ENCODE assay signal across 9 cellular contexts in genomic region chr10:102675151-102675886, GRCh38. TPM values are rescaled to one million over a fixed set of nuclear protein-coding genes. Genes with fewer than 3 reads are reported as not detected.
DNase-seq lines count a peak whose midpoint lies in the region; ATAC-seq, FAIRE-seq and TF ChIP-seq lines count a peak whose summit lies in the region.
"Had no signal": no experiment of that assay in that cellular context is flagged by ENCODE, and none has a peak within 500 bp of the region (broad histone marks: within the 10 kb centered on the region; RNA-seq: fewer than 3 reads in every experiment).

No MANE protein-coding gene starts in this region.

- H3K27me3 ChIP-seq in astrocyte (ENCODE audit: insufficient read depth, low read length) (no peaks in the 10 kb centered on the region), mucosa of rectum (ENCODE audit: control insufficient read depth in 2 of 2, insufficient read depth in 2 of 2, low read length in 2 of 2) (no peaks in the 10 kb centered on the region)

- H3K9me3 ChIP-seq in astrocyte (ENCODE audit: insufficient read depth, low read depth, low read length) (no peaks in the 10 kb centered on the region), mucosa of rectum (ENCODE audit: control insufficient read depth in 2 of 2, low read length in 2 of 2) (no peaks in the 10 kb centered on the region)
- H3K9me3 ChIP-seq: Caco-2 had no signal

- peak overlapping the region; percentile 68 for H3K27ac Mint-ChIP-seq in activated naive CD8-positive, alpha-beta T cell treated with anti-CD3 and anti-CD28 coated beads, Interleukin-2, amount 10 ng/mL, durations not matched to agents 7 days and 5 days
- no peak overlapping the region for H3K27ac Mint-ChIP-seq in activated naive CD8-positive, alpha-beta T cell treated with anti-CD3 and anti-CD28 coated beads for 36 hours
- H3K27ac Mint-ChIP-seq in astrocyte (ENCODE audit: unreplicated experiment) (peak overlapping the region; percentile 100), type B pancreatic cell (peak overlapping the region; percentile 76)

- H2AFZ ChIP-seq in astrocyte (ENCODE audit: low read depth, low read length) = peak overlapping the region; percentile 39

- no peaks in the 10 kb centered on the region for H3K27me3 Mint-ChIP-seq in activated naive CD8-positive, alpha-beta T cell treated with anti-CD3 and anti-CD28 coated beads, Interleukin-2, amount 10 ng/mL, durations not matched to agents 7 days and 5 days
- no peaks in the 10 kb centered on the region for H3K27me3 Mint-ChIP-seq in activated naive CD8-positive, alpha-beta T cell treated with anti-CD3 and anti-CD28 coated beads for 36 hours
- H3K27me3 Mint-ChIP-seq in astrocyte (ENCODE audit: low read depth, unreplicated experiment) (no peaks in the 10 kb centered on the region), type B pancreatic cell (no peaks in the 10 kb centered on the region)

- POLR2A ChIA-PET in activated naive CD8-positive, alpha-beta T cell treated with anti-CD3 and anti-CD28 coated beads, Interleukin-2, amount 10 ng/mL, durations not matched to agents 7 days and 5 days (lab: Charles Lee) = interaction anchor here (0.9 to 9.1 kb wide), 9 partner anchors 16 to 243 kb away, joined by 3 to 94 read pairs (median 4); partner anchors contain the start of genes ACTR1A, ARL3, CUEDC2 and SFXN2

- peaks cover 36% of the 10 kb centered on the region for H3K4me1 Mint-ChIP-seq in activated naive CD8-positive, alpha-beta T cell treated with anti-CD3 and anti-CD28 coated beads, Interleukin-2, amount 10 ng/mL, durations not matched to agents 7 days and 5 days
- peaks cover 39% of the 10 kb centered on the region for H3K4me1 Mint-ChIP-seq in activated naive CD8-positive, alpha-beta T cell treated with anti-CD3 and anti-CD28 coated beads for 36 hours
- H3K4me1 Mint-ChIP-seq in astrocyte (ENCODE audit: low read depth, unreplicated experiment) = peaks cover 60% of the 10 kb centered on the region
- H3K4me1 Mint-ChIP-seq in type B pancreatic cell (ENCODE audit: unreplicated experiment) = peaks cover 78% of the 10 kb centered on the region

- H3K4me3 Mint-ChIP-seq in activated naive CD8-positive, alpha-beta T cell treated with anti-CD3 and anti-CD28 coated beads, Interleukin-2, amount 10 ng/mL, durations not matched to agents 7 days and 5 days = peak overlapping the region; percentile 84
- H3K4me3 Mint-ChIP-seq in activated naive CD8-positive, alpha-beta T cell treated with anti-CD3 and anti-CD28 coated beads for 36 hours = no peak overlapping the region
- peak overlapping the region; percentile 79 for H3K4me3 Mint-ChIP-seq in astrocyte (ENCODE audit: unreplicated experiment)
- peak overlapping the region; percentile 73 for H3K4me3 Mint-ChIP-seq in type B pancreatic cell

- H3K4me3 ChIP-seq in astrocyte (ENCODE audit: insufficient read depth, low read depth, low read length) (peak overlapping the region; percentile 8), mucosa of rectum (ENCODE audit: low read length in 2 of 2) (no peak overlapping the region)

- TF ChIP-seq POLR2A in H54 (IDR thresholded peaks at IDR 0.05; ENCODE audit: low read depth, low read length) = no peak

- peak overlapping the region; percentile 78 for H3K9ac ChIP-seq in astrocyte (ENCODE audit: low read length)
- no peak overlapping the region for H3K9ac ChIP-seq in mucosa of rectum (ENCODE audit: low read depth in 1 of 2, low read length in 2 of 2)

- H3K36me3 ChIP-seq in astrocyte (ENCODE audit: insufficient read depth, low read length) (no peaks in the 10 kb centered on the region), mucosa of rectum (ENCODE audit: control insufficient read depth in 2 of 2, insufficient read depth in 2 of 2, low read length in 2 of 2) (no peaks in the 10 kb centered on the region)

- no peaks in the 10 kb centered on the region for H3K79me2 ChIP-seq in astrocyte (ENCODE audit: insufficient read depth, low read length)

- H3K36me3 Mint-ChIP-seq in activated naive CD8-positive, alpha-beta T cell treated with anti-CD3 and anti-CD28 coated beads, Interleukin-2, amount 10 ng/mL, durations not matched to agents 7 days and 5 days = no peaks in the 10 kb centered on the region
- no peaks in the 10 kb centered on the region for H3K36me3 Mint-ChIP-seq in activated naive CD8-positive, alpha-beta T cell treated with anti-CD3 and anti-CD28 coated beads for 36 hours
- no peaks in the 10 kb centered on the region for H3K36me3 Mint-ChIP-seq in astrocyte (ENCODE audit: low read depth, unreplicated experiment)
- peaks cover 1% of the 10 kb centered on the region for H3K36me3 Mint-ChIP-seq in type B pancreatic cell

- DNase-seq in activated naive CD8-positive, alpha-beta T cell treated with anti-CD3 and anti-CD28 coated beads, Interleukin-2, amount 10 ng/mL, durations not matched to agents 7 days and 5 days = no peak
- no peak for DNase-seq in activated naive CD8-positive, alpha-beta T cell treated with anti-CD3 and anti-CD28 coated beads for 36 hours
- DNase-seq in astrocyte (ENCODE audit: low read depth) = no peak
- DNase-seq in type B pancreatic cell (ENCODE audit: extremely low spot score, unreplicated experiment) = no peak
- DNase-seq in NCI-H2081 (lab: John Stamatoyannopoulos, UW) = no peak
- no peak for DNase-seq in H54 (ENCODE audit: insufficient read length, low spot score)
- DNase-seq: Caco-2 had no signal

- ATAC-seq in activated naive CD8-positive, alpha-beta T cell treated with anti-CD3 and anti-CD28 coated beads, Interleukin-2, amount 10 ng/mL, durations not matched to agents 7 days and 5 days (ENCODE audit: low read depth) = no peak
- no peak for ATAC-seq in HG02759 (IDR thresholded peaks at IDR 0.05; ENCODE audit: unreplicated experiment)

- H4K20me1 ChIP-seq in astrocyte (ENCODE audit: insufficient read depth, low read length) = no peaks in the 10 kb centered on the region

- no peaks in the 10 kb centered on the region for H3K9me3 Mint-ChIP-seq in activated naive CD8-positive, alpha-beta T cell treated with anti-CD3 and anti-CD28 coated beads, Interleukin-2, amount 10 ng/mL, durations not matched to agents 7 days and 5 days
- H3K9me3 Mint-ChIP-seq in activated naive CD8-positive, alpha-beta T cell treated with anti-CD3 and anti-CD28 coated beads for 36 hours = no peaks in the 10 kb centered on the region
- H3K9me3 Mint-ChIP-seq in astrocyte (ENCODE audit: unreplicated experiment) = no peaks in the 10 kb centered on the region
- H3K9me3 Mint-ChIP-seq in type B pancreatic cell = no peaks in the 10 kb centered on the region

- H3K27ac ChIP-seq in astrocyte (ENCODE audit: low read depth, low read length) = peak overlapping the region; percentile 81
- H3K27ac ChIP-seq in mucosa of rectum (ENCODE audit: low read depth in 2 of 2, low read length in 2 of 2) = peak overlapping the region; percentile 22 to 53

- no peak for TF ChIP-seq CTCF in astrocyte (IDR thresholded peaks at IDR 0.05; ENCODE audit: insufficient read depth, low read depth, low read length)
- TF ChIP-seq CTCF in type B pancreatic cell (conservative IDR thresholded peaks at IDR 0.05) = peak; percentile 22

- peak overlapping the region; percentile 83 for H3K4me2 ChIP-seq in astrocyte (ENCODE audit: low read length)

- H3K4me1 ChIP-seq in astrocyte (ENCODE audit: insufficient read depth, low read length) (peaks cover 38% of the 10 kb centered on the region), mucosa of rectum (ENCODE audit: control insufficient read depth in 2 of 2, insufficient read depth in 2 of 2, low read length in 2 of 2) (peaks cover 24 to 35% of the 10 kb centered on the region in 2 donors)
- H3K4me1 ChIP-seq: Caco-2 had no signal

- FAIRE-seq in astrocyte (lab: Jason Lieb, UNC) (no peak), H54 (lab: Jason Lieb, UNC) (no peak)

RNA-seq across cellular contexts. Expression of gene TRIM8, which starts 31.0 kb away (rescaled TPM):
- total RNA-seq in activated naive CD8-positive, alpha-beta T cell treated with anti-CD3 and anti-CD28 coated beads, Interleukin-2, amount 10 ng/mL, durations not matched to agents 7 days and 5 days = 10 to 100 TPM; 54.7 to 55.1 TPM
- total RNA-seq in activated naive CD8-positive, alpha-beta T cell treated with anti-CD3 and anti-CD28 coated beads for 36 hours = 10 to 100 TPM; 40.4 to 41.8 TPM
- total RNA-seq in astrocyte (103 and 117 TPM in 2 replicates), type B pancreatic cell (ENCODE audit: low replicate concordance) (81.6 and 124 TPM in 2 replicates)

RNA-seq across cellular contexts. Expression of gene ARL3, which starts 38.9 kb away (rescaled TPM):
- total RNA-seq in activated naive CD8-positive, alpha-beta T cell treated with anti-CD3 and anti-CD28 coated beads, Interleukin-2, amount 10 ng/mL, durations not matched to agents 7 days and 5 days = 1 to 10 TPM; 4.6 TPM
- 1 to 10 TPM; 5.7 to 6.2 TPM for total RNA-seq in activated naive CD8-positive, alpha-beta T cell treated with anti-CD3 and anti-CD28 coated beads for 36 hours
- total RNA-seq in astrocyte (16.6 and 18.2 TPM in 2 replicates), type B pancreatic cell (ENCODE audit: low replicate concordance) (12.2 and 15.8 TPM in 2 replicates)

RNA-seq across cellular contexts. Expression of gene SFXN2, which starts 39.1 kb away (rescaled TPM):
- 10 to 100 TPM; 19.4 to 21.1 TPM for total RNA-seq in activated naive CD8-positive, alpha-beta T cell treated with anti-CD3 and anti-CD28 coated beads, Interleukin-2, amount 10 ng/mL, durations not matched to agents 7 days and 5 days
- 10 to 100 TPM; 23.6 to 28.0 TPM for total RNA-seq in activated naive CD8-positive, alpha-beta T cell treated with anti-CD3 and anti-CD28 coated beads for 36 hours
- total RNA-seq in astrocyte (8.4 and 9.1 TPM in 2 replicates), type B pancreatic cell (ENCODE audit: low replicate concordance) (27.8 and 35.8 TPM in 2 replicates)
